ENCODE assay signal across 8 cellular contexts in the genomic region with DNA sequence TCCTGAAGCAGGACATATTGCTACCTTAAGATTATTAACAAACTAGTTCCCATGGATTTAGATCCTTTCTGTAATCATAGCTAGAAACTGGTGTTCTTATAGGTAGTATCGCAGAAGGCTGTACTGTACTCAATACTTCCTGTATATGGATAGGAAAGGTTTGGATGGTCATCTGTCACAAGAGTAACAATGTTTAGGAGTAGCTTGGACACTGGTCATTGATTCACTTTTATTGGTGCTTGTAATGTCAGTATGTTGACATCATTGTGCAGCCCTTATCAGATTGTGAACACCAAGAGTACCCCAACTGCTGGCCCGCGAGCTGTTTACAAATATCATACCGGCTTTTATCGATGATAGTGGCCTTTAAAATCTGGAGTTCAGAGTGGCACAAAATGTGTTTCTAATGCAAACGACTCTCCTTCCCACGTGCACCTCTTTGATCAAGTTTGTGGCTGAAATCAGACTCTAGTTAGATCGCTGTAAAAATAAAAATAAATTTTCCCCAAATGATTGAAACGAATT. TPM values are rescaled to one million over a fixed set of nuclear protein-coding genes. Genes with fewer than 3 reads are reported as not detected.
A peak's percentile ranks its signal among the peaks of the same experiment; 100 is the strongest.
DNase-seq lines count a peak whose midpoint lies in the region; ATAC-seq and FAIRE-seq lines count a peak whose summit lies in the region.

No MANE protein-coding gene starts in this region.

- H3K27me3 Mint-ChIP-seq in T-helper 2 cell treated with Interferon-gamma antibody and Interleukin-4, amounts not matched to agents 5 μg/mL and 100 μg/mL, for 36 hours (ENCODE audit: low read depth): no peaks in the 10 kb centered on the region

- H3K4me1 Mint-ChIP-seq in T-helper 2 cell treated with Interferon-gamma antibody and Interleukin-4, amounts not matched to agents 5 μg/mL and 100 μg/mL, for 36 hours (ENCODE audit: low read depth): peaks cover 21% of the 10 kb centered on the region

- H3K27ac ChIP-seq in temporal lobe (ENCODE audit: low read depth, low read length): peak overlapping the region; percentile 23

- peak overlapping the region; percentile 92 for H3K27ac Mint-ChIP-seq in T-helper 2 cell treated with Interferon-gamma antibody and Interleukin-4, amounts not matched to agents 5 μg/mL and 100 μg/mL, for 36 hours
- H3K27ac Mint-ChIP-seq in activated naive CD4-positive, alpha-beta T cell treated with anti-CD3 and anti-CD28 coated beads, Interleukin-2, amount 50 U/mL, for 72 hours: peak overlapping the region; percentile 77 to 91

- FAIRE-seq in islet of Langerhans (lab: Jason Lieb, UNC) (peak; percentile 96), RCC 7860 (lab: Jason Lieb, UNC) (no peak)

- H3K36me3 Mint-ChIP-seq in T-helper 2 cell treated with Interferon-gamma antibody and Interleukin-4, amounts not matched to agents 5 μg/mL and 100 μg/mL, for 36 hours (ENCODE audit: low read depth): no peaks in the 10 kb centered on the region
- peaks cover 0 to 11% of the 10 kb centered on the region in 2 donors for H3K36me3 Mint-ChIP-seq in activated naive CD4-positive, alpha-beta T cell treated with anti-CD3 and anti-CD28 coated beads, Interleukin-2, amount 50 U/mL, for 72 hours

- ATAC-seq in activated naive CD4-positive, alpha-beta T cell treated with anti-CD3 and anti-CD28 coated beads, Interleukin-2, amount 50 U/mL, for 72 hours: no peak
- ATAC-seq in activated CD4-positive, CD25-positive, alpha-beta regulatory T cell treated with anti-CD3 and anti-CD28 coated beads, Interleukin-2, amount 50 U/mL, for 24 hours: no peak
- no peak for ATAC-seq in HG02571 (IDR thresholded peaks at IDR 0.05; ENCODE audit: unreplicated experiment)

- no peaks in the 10 kb centered on the region for H3K9me3 Mint-ChIP-seq in T-helper 2 cell treated with Interferon-gamma antibody and Interleukin-4, amounts not matched to agents 5 μg/mL and 100 μg/mL, for 36 hours
- H3K9me3 Mint-ChIP-seq in activated naive CD4-positive, alpha-beta T cell treated with anti-CD3 and anti-CD28 coated beads, Interleukin-2, amount 50 U/mL, for 72 hours: no peaks in the 10 kb centered on the region

- peak overlapping the region; percentile 88 for H3K4me3 Mint-ChIP-seq in T-helper 2 cell treated with Interferon-gamma antibody and Interleukin-4, amounts not matched to agents 5 μg/mL and 100 μg/mL, for 36 hours

- DNase-seq in T-helper 2 cell treated with Interferon-gamma antibody and Interleukin-4, amounts not matched to agents 5 μg/mL and 100 μg/mL, for 36 hours (ENCODE audit: low spot score): no peak
- DNase-seq in T-helper 2 cell (no peak), RCC 7860 (ENCODE audit: low spot score) (no peak)
- DNase-seq in activated naive CD4-positive, alpha-beta T cell treated with anti-CD3 and anti-CD28 coated beads, Interleukin-2, amount 50 U/mL, for 72 hours (ENCODE audit: low spot score in 2 of 2): no peak

RNA-seq across cellular contexts. Expression of a gene that starts 0.6 kb away (rescaled TPM):
- total RNA-seq in activated naive CD4-positive, alpha-beta T cell treated with anti-CD3 and anti-CD28 coated beads, Interleukin-2, amount 50 U/mL, for 72 hours: 10 to 100 TPM; 16.5 to 16.9 TPM
- 27.5 TPM for total RNA-seq in temporal lobe

RNA-seq across cellular contexts. Expression of a gene that starts 31.2 kb away (rescaled TPM):
- total RNA-seq in activated naive CD4-positive, alpha-beta T cell treated with anti-CD3 and anti-CD28 coated beads, Interleukin-2, amount 50 U/mL, for 72 hours: 10 to 100 TPM; 32.7 to 35.1 TPM
- 16.2 TPM for total RNA-seq in temporal lobe
